9 cellular contexts compared by ENCODE assay signal in genomic region chr2:98607104-98607503, GRCh38. TPM values are rescaled to one million over a fixed set of nuclear protein-coding genes. Genes with fewer than 3 reads are reported as not detected.
DNase-seq lines count a peak whose midpoint lies in the region; ATAC-seq and TF ChIP-seq lines count a peak whose summit lies in the region.
"Had no signal": no experiment of that assay in that cellular context is flagged by ENCODE, and none has a peak within 500 bp of the region (broad histone marks: within the 10 kb centered on the region; RNA-seq: fewer than 3 reads in every experiment).

No MANE protein-coding gene starts in this region.

- no peak for DNase-seq in BJ (ENCODE audit: low read depth)
- DNase-seq in Karpas-422: peak; percentile 43
- DNase-seq in central memory CD8-positive, alpha-beta T cell (ENCODE audit: low spot score in 2 of 2): no peak
- no peak for DNase-seq in natural killer cell
- no peak for DNase-seq in pons (ENCODE audit: low spot score)
- DNase-seq: NCI-H2081 treated with DMSO at 0.1 percent for 48 hours had no signal

- H3K9me2 ChIP-seq in Karpas-422 (replicated peaks; ENCODE audit: insufficient read depth, low read length): no peaks in the 10 kb centered on the region

- no peak for ATAC-seq in central memory CD8-positive, alpha-beta T cell (replicated peaks; ENCODE audit: extremely low read depth, poor library complexity, severe bottlenecking)
- no peak for ATAC-seq in natural killer cell
- no peak for ATAC-seq in HG02610 (IDR thresholded peaks at IDR 0.05; ENCODE audit: unreplicated experiment)
- ATAC-seq in GM18858 (IDR thresholded peaks at IDR 0.05; ENCODE audit: unreplicated experiment): no peak
- no peak for ATAC-seq in GM21447 (IDR thresholded peaks at IDR 0.05; ENCODE audit: unreplicated experiment)

- H3K27ac Mint-ChIP-seq in central memory CD8-positive, alpha-beta T cell (ENCODE audit: low read depth): peak overlapping the region; percentile 76
- peak overlapping the region; percentile 88 to 97 for H3K27ac Mint-ChIP-seq in natural killer cell

- no peaks in the 10 kb centered on the region for H3K27me3 Mint-ChIP-seq in central memory CD8-positive, alpha-beta T cell
- H3K27me3 Mint-ChIP-seq in natural killer cell (ENCODE audit: low read depth in 2 of 2): no peaks in the 10 kb centered on the region

- no peaks in the 10 kb centered on the region for H3K9me3 ChIP-seq in Karpas-422 (ENCODE audit: low read length)

- H3K79me2 ChIP-seq in Karpas-422 (ENCODE audit: low read length): peaks cover 69% of the 10 kb centered on the region

- TF ChIP-seq CTCF in BJ (IDR thresholded peaks at IDR 0.05; ENCODE audit: insufficient read depth, low read depth, low read length): no peak
- no peak for TF ChIP-seq CTCF in natural killer cell (IDR thresholded peaks at IDR 0.05)

- H4K20me1 ChIP-seq in Karpas-422 (ENCODE audit: insufficient read depth, low read depth, low read length): peaks cover 7% of the 10 kb centered on the region; the same call in 1 of the 2 replicates

- peak overlapping the region; percentile 90 for H3K4me3 ChIP-seq in BJ (ENCODE audit: low read depth, low read length)
- peak overlapping the region; percentile 98 for H3K4me3 ChIP-seq in Karpas-422 (ENCODE audit: low read length)

- H2AFZ ChIP-seq in Karpas-422 (ENCODE audit: low read length): no peak overlapping the region

- H3K36me3 Mint-ChIP-seq in central memory CD8-positive, alpha-beta T cell (ENCODE audit: insufficient read depth): peaks cover 50% of the 10 kb centered on the region
- no peaks in the 10 kb centered on the region for H3K36me3 Mint-ChIP-seq in natural killer cell

- H3K9ac ChIP-seq in Karpas-422 (ENCODE audit: low read length): peak overlapping the region; percentile 96

- H3K36me3 ChIP-seq in BJ (ENCODE audit: control insufficient read depth, insufficient read depth, low read length) (peaks cover 8% of the 10 kb centered on the region), Karpas-422 (ENCODE audit: insufficient read depth, low read length) (peaks cover 16% of the 10 kb centered on the region; the same call in 1 of the 2 replicates)

- H3K4me1 ChIP-seq in Karpas-422 (ENCODE audit: low read length): peaks cover 34% of the 10 kb centered on the region

- intact Hi-C loops in natural killer cell (cut with micrococcal nuclease): no loop called here

- peaks cover 62% of the 10 kb centered on the region for H3K4me1 Mint-ChIP-seq in central memory CD8-positive, alpha-beta T cell
- H3K4me1 Mint-ChIP-seq in natural killer cell: peaks cover 62 to 68% of the 10 kb centered on the region in 2 donors

- H3K4me3 Mint-ChIP-seq in central memory CD8-positive, alpha-beta T cell: peak overlapping the region; percentile 94
- peak overlapping the region; percentile 97 for H3K4me3 Mint-ChIP-seq in natural killer cell

- no peaks in the 10 kb centered on the region for H3K27me3 ChIP-seq in BJ (ENCODE audit: control insufficient read depth, insufficient read depth, low read length)
- no peaks in the 10 kb centered on the region for H3K27me3 ChIP-seq in Karpas-422 (ENCODE audit: low read length)

- H3K9me3 Mint-ChIP-seq in central memory CD8-positive, alpha-beta T cell: no peaks in the 10 kb centered on the region
- H3K9me3 Mint-ChIP-seq in natural killer cell: no peaks in the 10 kb centered on the region

- peak overlapping the region; percentile 75 for H3K4me2 ChIP-seq in Karpas-422 (ENCODE audit: low read depth, low read length, poor library complexity, severe bottlenecking)

- CTCF ChIA-PET in BJ (lab: Yijun Ruan, JAX): no interaction called here

- POLR2A ChIA-PET in BJ (lab: Charles Lee): no interaction called here

- H3K27ac ChIP-seq in Karpas-422 (ENCODE audit: low read length): 0 out of 2 replicates have a peak overlapping the region, but pooled peaks have one; percentile 67

RNA-seq across cellular contexts. Expression of gene COA5, which starts 1.2 kb away (rescaled TPM):
- 23.0 and 24.4 TPM in 2 replicates for polyA plus RNA-seq in BJ (2011; rRNA removed)
- polyA minus RNA-seq in BJ (2011; rRNA and poly(A)+ RNA removed): 3.0 and 3.4 TPM in 2 replicates
- total RNA-seq in Karpas-422 (2014; rRNA removed; shearing (Covaris generic); ENCODE audit: low replicate concordance): 39.1 and 66.2 TPM in 2 replicates
- 10 to 100 TPM; 27.4 to 39.6 (median 36.1) TPM for total RNA-seq in natural killer cell

RNA-seq across cellular contexts. Expression of gene UNC50, which starts 1.3 kb away (rescaled TPM):
- 18.3 and 43.9 TPM in 2 replicates for polyA plus RNA-seq in BJ (2011; rRNA removed)
- polyA minus RNA-seq in BJ (2011; rRNA and poly(A)+ RNA removed): 9.3 and 11.8 TPM in 2 replicates
- total RNA-seq in Karpas-422 (2014; rRNA removed; shearing (Covaris generic); ENCODE audit: low replicate concordance): 30.3 and 36.4 TPM in 2 replicates
- 10 to 100 TPM; 30.8 to 40.5 (median 32.1) TPM for total RNA-seq in natural killer cell
